ENCODE assay signal across 25 cellular contexts in genomic region chr11:76158394-76159302, GRCh38. TPM values are rescaled to one million over a fixed set of nuclear protein-coding genes. Genes with fewer than 3 reads are reported as not detected.
"Had no signal": no experiment of that assay in that cellular context is flagged by ENCODE, and none has a peak within 500 bp of the region (broad histone marks: within the 10 kb centered on the region; RNA-seq: fewer than 3 reads in every experiment).

No MANE protein-coding gene starts in this region.

- H3K27ac ChIP-seq: RWPE1, SJCRH30 had no signal

- ATAC-seq: Panc1, PC-3, SK-N-SH treated with all-trans-retinoic acid at 6 μM for 48 hours had no signal

- DNase-seq: KBM-7, MV-4-11, NCI-H1048, NCI-H1105, NCI-H1417, NCI-H187, NCI-H2029, NCI-H2081 treated with DMSO at 0.1 percent for 48 hours, NCI-H2171, NCI-H226, NCI-H446, NCI-H510A treated with DMSO at 0.1 percent for 48 hours, NCI-H526 treated with DMSO at 0.1 percent for 48 hours, NCI-H748 treated with DMSO at 0.1 percent for 48 hours, PC-3, SHP77 treated with DMSO at 0.1 percent for 48 hours, SJCRH30, T-helper 1 cell had no signal

- H3K9me3 ChIP-seq: SJCRH30 had no signal

- H3K4me3 ChIP-seq: SJCRH30 had no signal

- H3K36me3 ChIP-seq: SJCRH30 had no signal

- H3K27me3 ChIP-seq: SJCRH30 had no signal

RNA-seq across cellular contexts. Expression of gene WNT11, which starts 47.7 kb away (rescaled TPM):
- total RNA-seq: HT1080, LHCN-M2, MCF 10A had no signal
- polyA plus RNA-seq: IgD-negative memory B cell had no signal
